ENCODE assay signal across 29 cellular contexts in the genomic region with DNA sequence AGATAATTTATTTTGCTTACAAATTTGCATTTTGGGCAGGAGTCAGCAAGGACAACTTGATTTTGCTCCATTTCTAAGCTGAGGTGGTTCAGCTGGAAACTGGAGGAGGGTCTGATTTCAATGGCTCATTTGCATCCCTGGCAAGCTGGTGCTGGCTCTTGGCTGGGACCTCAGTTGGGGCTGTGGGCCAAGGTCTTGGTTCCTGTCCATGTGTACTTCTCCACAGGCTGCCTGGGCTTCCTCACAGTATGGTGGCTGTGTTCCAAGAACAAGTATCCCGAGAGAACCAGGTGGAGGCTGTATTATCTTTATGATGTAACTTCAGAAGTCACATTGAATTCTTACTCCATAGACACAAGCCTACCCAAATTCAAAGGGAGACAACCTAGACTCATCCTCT.
DNase-seq lines count a peak whose midpoint lies in the region; ATAC-seq and TF ChIP-seq lines count a peak whose summit lies in the region.
"Had no signal": no experiment of that assay in that cellular context is flagged by ENCODE, and none has a peak within 500 bp of the region (broad histone marks: within the 10 kb centered on the region; RNA-seq: fewer than 3 reads in every experiment).

No MANE protein-coding gene starts in this region.

- no peaks in the 10 kb centered on the region for H3K27me3 ChIP-seq in SK-N-SH (ENCODE audit: insufficient read depth)
- H3K27me3 ChIP-seq: breast epithelium, ovary, suprapubic skin had no signal

- H3K36me3 ChIP-seq in SK-N-SH (replicated peaks in 1 of 2; ENCODE audit: control insufficient read depth in 1 of 2, insufficient read depth in 2 of 2, low read length in 1 of 2): no peaks in the 10 kb centered on the region
- H3K36me3 ChIP-seq: breast epithelium, left ventricle myocardium inferior, ovary, suprapubic skin had no signal

- no peak overlapping the region for H2AFZ ChIP-seq in SK-N-SH (ENCODE audit: low read depth)

- DNase-seq in SK-N-SH (no peak), NCI-H446 (lab: John Stamatoyannopoulos, UW) (peak; percentile 42 to 76), cerebellar nuclear complex (lab: John Stamatoyannopoulos, UW) (peak; percentile 3 to 42), iPS-NIHi7 (ENCODE audit: extremely low spot score) (no peak), cardiac septum (ENCODE audit: low spot score) (no peak)
- DNase-seq in stimulated activated CD4-positive, alpha-beta T cell treated with anti-CD3 and anti-CD28 coated beads, Interleukin-15, amount 100 ng/mL, for 24 hours: no peak
- DNase-seq: activated CD4-positive, alpha-beta memory T cell treated with anti-CD3 and anti-CD28 coated beads, Interleukin-2, amount 10 ng/mL, durations not matched to agents 7 days and 5 days; activated CD8-positive, alpha-beta memory T cell treated with anti-CD3 and anti-CD28 coated beads, Interleukin-2, amount 50 U/mL, for 48 hours; activated naive CD4-positive, alpha-beta T cell treated with anti-CD3 and anti-CD28 coated beads for 36 hours; Calu3; effector CD8-positive, alpha-beta T cell; foreskin fibroblast; KBM-7; left ventricle myocardium inferior; mesendoderm; MM.1S; NCI-H1417 treated with DMSO at 0.1 percent for 48 hours; NCI-H2171; SHP77 treated with DMSO at 0.1 percent for 48 hours; stimulated activated naive CD4-positive, alpha-beta T cell; SW 1271 had no signal

- H3K9me3 ChIP-seq in SK-N-SH: no peaks in the 10 kb centered on the region
- H3K9me3 ChIP-seq: breast epithelium, ovary, suprapubic skin had no signal

- no peaks in the 10 kb centered on the region for H4K20me1 ChIP-seq in SK-N-SH (ENCODE audit: insufficient read depth)

- 67% methylated on average over 1 of the region's 1 CpG for WGBS in SK-N-SH (ENCODE audit: low lambda C conversion rate)

- H3F3A ChIP-seq in SK-N-SH (replicated peaks; ENCODE audit: insufficient read depth): no peaks in the 10 kb centered on the region

- no peak for TF ChIP-seq CTCF in SK-N-SH (IDR thresholded peaks at IDR 0.05)

- no peak for TF ChIP-seq RAD21 in SK-N-SH (IDR thresholded peaks at IDR 0.05; ENCODE audit: low read length)

- no peaks in the 10 kb centered on the region; a peak in 1 of 4 replicates for H3K4me1 ChIP-seq in SK-N-SH (ENCODE audit: control insufficient read depth in 1 of 2, insufficient read depth in 2 of 2, low read depth in 1 of 2, low read length in 1 of 2)
- H3K4me1 ChIP-seq: breast epithelium, left ventricle myocardium inferior, suprapubic skin had no signal

- no peak overlapping the region for H3K9ac ChIP-seq in SK-N-SH

- no peak overlapping the region for H3K4me3 ChIP-seq in SK-N-SH (ENCODE audit: low read depth in 2 of 2, low read length in 1 of 2)
- H3K4me3 ChIP-seq: breast epithelium, coronary artery, left ventricle myocardium inferior, ovary, skin epidermis, suprapubic skin had no signal

- POLR2A ChIA-PET in SK-N-SH (lab: Yijun Ruan, JAX): no interaction called here

- no peaks in the 10 kb centered on the region for H3K9me2 ChIP-seq in SK-N-SH

- H3K4me2 ChIP-seq in SK-N-SH: no peak overlapping the region

- no peak for ATAC-seq in SK-N-SH treated with all-trans-retinoic acid at 6 μM for 48 hours
- no peak for ATAC-seq in GM21526 (IDR thresholded peaks at IDR 0.05; ENCODE audit: low FRiP score, unreplicated experiment)

- intact Hi-C loops in cardiac septum (cut with DNase I): no loop called here

- TF ChIP-seq EP300 in SK-N-SH (IDR thresholded peaks at IDR 0.05; ENCODE audit: borderline replicate concordance in 1 of 2, low read depth in 1 of 2, low read length in 1 of 2): no peak

- no peak overlapping the region for H3K27ac ChIP-seq in SK-N-SH (ENCODE audit: low read depth in 2 of 2, low read length in 1 of 2)
- H3K27ac ChIP-seq: breast epithelium, coronary artery, epithelial cell of prostate, left ventricle myocardium inferior, ovary, skin epidermis, suprapubic skin had no signal

- H3K79me2 ChIP-seq in SK-N-SH (ENCODE audit: insufficient read depth): no peaks in the 10 kb centered on the region

- CTCF ChIA-PET in SK-N-SH (lab: Yijun Ruan, JAX): interaction anchor here (1.2 to 2.1 kb wide), 2 partner anchors 11 to 99 kb away, joined by 3 to 6 read pairs; no protein-coding TSS in a partner anchor

TF ChIP-seq in SK-N-SH treated with all-trans-retinoic acid at 6 μM for 48 hours, 23 proteins besides CTCF, POLR2A, EP300 and RAD21:
- TF ChIP-seq ZNF70 (CRISPR knock-in tag; IDR thresholded peaks at IDR 0.05): no peak
- no peak for TF ChIP-seq ESRRG (CRISPR knock-in tag; IDR thresholded peaks at IDR 0.05)
- TF ChIP-seq ISL1 (CRISPR knock-in tag; IDR thresholded peaks at IDR 0.05): no peak
- TF ChIP-seq ZFP3 (CRISPR knock-in tag; IDR thresholded peaks at IDR 0.05): no peak
- no peak for TF ChIP-seq CSDC2 (CRISPR knock-in tag; IDR thresholded peaks at IDR 0.05)
- 0 out of 2 replicates have a peak, but pooled peaks have one; percentile 60 for TF ChIP-seq ZNF565 (CRISPR knock-in tag; conservative IDR thresholded peaks at IDR 0.05; ENCODE audit: low read depth)
- no peak for TF ChIP-seq ZNF8 (CRISPR knock-in tag; IDR thresholded peaks at IDR 0.05)
- TF ChIP-seq, protein P1, sequence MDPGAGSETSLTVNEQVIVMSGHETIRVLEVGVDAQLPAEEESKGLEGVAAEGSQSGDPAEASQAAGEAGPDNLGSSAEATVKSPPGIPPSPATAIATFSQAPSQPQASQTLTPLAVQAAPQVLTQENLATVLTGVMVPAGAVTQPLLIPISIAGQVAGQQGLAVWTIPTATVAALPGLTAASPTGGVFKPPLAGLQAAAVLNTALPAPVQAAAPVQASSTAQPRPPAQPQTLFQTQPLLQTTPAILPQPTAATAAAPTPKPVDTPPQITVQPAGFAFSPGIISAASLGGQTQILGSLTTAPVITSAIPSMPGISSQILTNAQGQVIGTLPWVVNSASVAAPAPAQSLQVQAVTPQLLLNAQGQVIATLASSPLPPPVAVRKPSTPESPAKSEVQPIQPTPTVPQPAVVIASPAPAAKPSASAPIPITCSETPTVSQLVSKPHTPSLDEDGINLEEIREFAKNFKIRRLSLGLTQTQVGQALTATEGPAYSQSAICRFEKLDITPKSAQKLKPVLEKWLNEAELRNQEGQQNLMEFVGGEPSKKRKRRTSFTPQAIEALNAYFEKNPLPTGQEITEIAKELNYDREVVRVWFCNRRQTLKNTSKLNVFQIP (CRISPR knock-in tag; IDR thresholded peaks at IDR 0.05; ENCODE audit: borderline replicate concordance, low read depth): no peak

TF ChIP-seq in SK-N-SH, 30 proteins besides CTCF, POLR2A, EP300 and RAD21:
- no peak for TF ChIP-seq FOSL2 (IDR thresholded peaks at IDR 0.05; ENCODE audit: borderline replicate concordance, low read depth)
- no peak for TF ChIP-seq NFIC (IDR thresholded peaks at IDR 0.05; ENCODE audit: borderline replicate concordance)
- no peak for TF ChIP-seq TAF1 (IDR thresholded peaks at IDR 0.05; ENCODE audit: borderline replicate concordance, low read depth, low read length)
- TF ChIP-seq ZBTB33 (IDR thresholded peaks at IDR 0.05; ENCODE audit: borderline replicate concordance, low read depth): no peak
- TF ChIP-seq JUND (IDR thresholded peaks at IDR 0.05): no peak
- TF ChIP-seq TCF12 (IDR thresholded peaks at IDR 0.05): no peak
- TF ChIP-seq TEAD4 (IDR thresholded peaks at IDR 0.05; ENCODE audit: borderline replicate concordance, insufficient read depth): no peak
- TF ChIP-seq, protein P2, sequence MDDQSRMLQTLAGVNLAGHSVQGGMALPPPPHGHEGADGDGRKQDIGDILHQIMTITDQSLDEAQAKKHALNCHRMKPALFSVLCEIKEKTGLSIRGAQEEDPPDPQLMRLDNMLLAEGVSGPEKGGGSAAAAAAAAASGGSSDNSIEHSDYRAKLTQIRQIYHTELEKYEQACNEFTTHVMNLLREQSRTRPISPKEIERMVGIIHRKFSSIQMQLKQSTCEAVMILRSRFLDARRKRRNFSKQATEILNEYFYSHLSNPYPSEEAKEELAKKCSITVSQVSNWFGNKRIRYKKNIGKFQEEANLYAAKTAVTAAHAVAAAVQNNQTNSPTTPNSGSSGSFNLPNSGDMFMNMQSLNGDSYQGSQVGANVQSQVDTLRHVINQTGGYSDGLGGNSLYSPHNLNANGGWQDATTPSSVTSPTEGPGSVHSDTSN (IDR thresholded peaks at IDR 0.05): no peak
- no peak for TF ChIP-seq SIN3A (IDR thresholded peaks at IDR 0.05; ENCODE audit: borderline replicate concordance, low read depth, low read length)
- TF ChIP-seq POLR2AphosphoS5 (IDR thresholded peaks at IDR 0.05; ENCODE audit: low read depth, low read length): no peak
- TF ChIP-seq FOXJ3 (CRISPR knock-in tag; IDR thresholded peaks at IDR 0.05): no peak
- TF ChIP-seq EZH2phosphoT487 (IDR thresholded peaks at IDR 0.05; ENCODE audit: borderline replicate concordance, low read depth): no peak
- no peak for TF ChIP-seq FOXM1 (IDR thresholded peaks at IDR 0.05; ENCODE audit: low read depth)
- no peak for TF ChIP-seq MAX (IDR thresholded peaks at IDR 0.05; ENCODE audit: low read depth)

Comparison
In these comparisons a context has a peak if more than half of its experiments do, and no peak if none do; other contexts are left out.
1. DNase-seq: peak in NCI-H446 (2 of 2) and cerebellar nuclear complex (2 of 2); none in SK-N-SH (single experiment), stimulated activated CD4-positive, alpha-beta T cell treated with anti-CD3 and anti-CD28 coated beads, Interleukin-15, amount 100 ng/mL, for 24 hours (single experiment), iPS-NIHi7 (single experiment) and cardiac septum (single experiment).